2 cellular contexts compared by ENCODE assay signal in the genomic region with DNA sequence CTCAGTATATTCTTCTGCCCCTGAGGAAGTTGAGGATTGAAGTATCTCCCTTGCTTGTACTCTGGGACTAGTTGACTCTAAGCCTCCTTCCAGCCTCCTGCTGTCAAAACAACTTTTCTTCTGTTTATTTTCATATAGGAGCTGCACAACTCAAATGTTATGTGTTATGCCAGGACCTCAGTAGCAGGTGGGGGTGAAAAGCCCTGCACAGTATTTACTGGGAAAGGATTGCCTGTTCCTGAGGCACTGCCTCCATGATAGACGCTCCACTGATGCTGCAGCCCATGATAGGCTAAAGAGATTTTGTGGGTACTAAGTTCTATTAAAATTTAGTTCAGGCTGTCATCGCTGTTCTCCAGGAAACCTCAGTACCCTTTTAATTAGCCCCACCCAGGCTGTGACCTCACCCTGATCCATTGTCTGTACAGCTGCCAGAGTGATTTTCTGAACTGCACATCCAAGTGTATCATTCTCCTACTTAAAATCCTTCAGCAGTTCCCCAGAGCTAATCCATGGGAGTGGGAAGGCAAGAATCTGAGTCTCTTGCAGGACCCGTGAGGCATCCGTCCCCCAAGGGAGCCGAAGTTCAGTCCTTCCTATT.
TF ChIP-seq lines count a peak whose summit lies in the region.

No MANE protein-coding gene starts in this region.

TF ChIP-seq in SK-N-SH treated with all-trans-retinoic acid at 6 μM for 48 hours, 23 proteins besides CTCF, POLR2A, EP300 and RAD21 (continued from another document):
- TF ChIP-seq CREB5 (CRISPR knock-in tag; IDR thresholded peaks at IDR 0.05; ENCODE audit: low read depth) (no peak), PPARA (CRISPR knock-in tag; IDR thresholded peaks at IDR 0.05; ENCODE audit: borderline replicate concordance) (no peak), TCF4 (CRISPR knock-in tag; IDR thresholded peaks at IDR 0.05; ENCODE audit: borderline replicate concordance) (no peak), ARNTL (CRISPR knock-in tag; IDR thresholded peaks at IDR 0.05; ENCODE audit: borderline replicate concordance, low read depth) (no peak), ZNF8 (CRISPR knock-in tag; IDR thresholded peaks at IDR 0.05) (no peak), ZFP3 (CRISPR knock-in tag; IDR thresholded peaks at IDR 0.05) (no peak), ZNF565 (CRISPR knock-in tag; conservative IDR thresholded peaks at IDR 0.05; ENCODE audit: low read depth) (no peak), BACH2 (CRISPR knock-in tag; IDR thresholded peaks at IDR 0.05; ENCODE audit: borderline replicate concordance) (no peak), ZC3H10 (CRISPR knock-in tag; IDR thresholded peaks at IDR 0.05) (no peak), CSRNP3 (CRISPR knock-in tag; IDR thresholded peaks at IDR 0.05) (no peak), TOX (CRISPR knock-in tag; IDR thresholded peaks at IDR 0.05; ENCODE audit: borderline replicate concordance) (no peak), RARB (CRISPR knock-in tag; IDR thresholded peaks at IDR 0.05) (no peak)
- TF ChIP-seq, protein P1, sequence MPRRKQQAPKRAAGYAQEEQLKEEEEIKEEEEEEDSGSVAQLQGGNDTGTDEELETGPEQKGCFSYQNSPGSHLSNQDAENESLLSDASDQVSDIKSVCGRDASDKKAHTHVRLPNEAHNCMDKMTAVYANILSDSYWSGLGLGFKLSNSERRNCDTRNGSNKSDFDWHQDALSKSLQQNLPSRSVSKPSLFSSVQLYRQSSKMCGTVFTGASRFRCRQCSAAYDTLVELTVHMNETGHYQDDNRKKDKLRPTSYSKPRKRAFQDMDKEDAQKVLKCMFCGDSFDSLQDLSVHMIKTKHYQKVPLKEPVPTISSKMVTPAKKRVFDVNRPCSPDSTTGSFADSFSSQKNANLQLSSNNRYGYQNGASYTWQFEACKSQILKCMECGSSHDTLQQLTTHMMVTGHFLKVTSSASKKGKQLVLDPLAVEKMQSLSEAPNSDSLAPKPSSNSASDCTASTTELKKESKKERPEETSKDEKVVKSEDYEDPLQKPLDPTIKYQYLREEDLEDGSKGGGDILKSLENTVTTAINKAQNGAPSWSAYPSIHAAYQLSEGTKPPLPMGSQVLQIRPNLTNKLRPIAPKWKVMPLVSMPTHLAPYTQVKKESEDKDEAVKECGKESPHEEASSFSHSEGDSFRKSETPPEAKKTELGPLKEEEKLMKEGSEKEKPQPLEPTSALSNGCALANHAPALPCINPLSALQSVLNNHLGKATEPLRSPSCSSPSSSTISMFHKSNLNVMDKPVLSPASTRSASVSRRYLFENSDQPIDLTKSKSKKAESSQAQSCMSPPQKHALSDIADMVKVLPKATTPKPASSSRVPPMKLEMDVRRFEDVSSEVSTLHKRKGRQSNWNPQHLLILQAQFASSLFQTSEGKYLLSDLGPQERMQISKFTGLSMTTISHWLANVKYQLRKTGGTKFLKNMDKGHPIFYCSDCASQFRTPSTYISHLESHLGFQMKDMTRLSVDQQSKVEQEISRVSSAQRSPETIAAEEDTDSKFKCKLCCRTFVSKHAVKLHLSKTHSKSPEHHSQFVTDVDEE (CRISPR knock-in tag; IDR thresholded peaks at IDR 0.05) = no peak

TF ChIP-seq in SK-N-SH, 30 proteins besides CTCF, POLR2A, EP300 and RAD21 (continued from another document):
- TF ChIP-seq, protein P2, sequence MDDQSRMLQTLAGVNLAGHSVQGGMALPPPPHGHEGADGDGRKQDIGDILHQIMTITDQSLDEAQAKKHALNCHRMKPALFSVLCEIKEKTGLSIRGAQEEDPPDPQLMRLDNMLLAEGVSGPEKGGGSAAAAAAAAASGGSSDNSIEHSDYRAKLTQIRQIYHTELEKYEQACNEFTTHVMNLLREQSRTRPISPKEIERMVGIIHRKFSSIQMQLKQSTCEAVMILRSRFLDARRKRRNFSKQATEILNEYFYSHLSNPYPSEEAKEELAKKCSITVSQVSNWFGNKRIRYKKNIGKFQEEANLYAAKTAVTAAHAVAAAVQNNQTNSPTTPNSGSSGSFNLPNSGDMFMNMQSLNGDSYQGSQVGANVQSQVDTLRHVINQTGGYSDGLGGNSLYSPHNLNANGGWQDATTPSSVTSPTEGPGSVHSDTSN (IDR thresholded peaks at IDR 0.05) = no peak
- TF ChIP-seq ZBTB33 (IDR thresholded peaks at IDR 0.05; ENCODE audit: borderline replicate concordance, low read depth) (no peak), NFIC (IDR thresholded peaks at IDR 0.05; ENCODE audit: borderline replicate concordance) (no peak)
